37 cellular contexts compared by ENCODE assay signal in genomic region chr10:93589648-93590562, GRCh38. TPM values are rescaled to one million over a fixed set of nuclear protein-coding genes. Genes with fewer than 3 reads are reported as not detected.
"Had no signal": no experiment of that assay in that cellular context is flagged by ENCODE, and none has a peak within 500 bp of the region (broad histone marks: within the 10 kb centered on the region; RNA-seq: fewer than 3 reads in every experiment).

No MANE protein-coding gene starts in this region.

- H3K9ac ChIP-seq: SK-N-SH had no signal

- H3K36me3 ChIP-seq: brain microvascular endothelial cell, WERI-Rb-1 had no signal

- ATAC-seq: activated CD8-positive, alpha-beta T cell treated with anti-CD3 and anti-CD28 coated beads for 36 hours; activated T-cell treated with anti-CD3 and anti-CD28 coated beads, Interleukin-2, amount 50 U/mL, for 72 hours; activated T-helper 17 cell treated with anti-CD3 and anti-CD28 coated beads, Interleukin-2, amount 50 U/mL, for 72 hours; Panc1; Right ventricle myocardium inferior had no signal

- H3K4me1 Mint-ChIP-seq: activated naive CD8-positive, alpha-beta T cell treated with anti-CD3 and anti-CD28 coated beads for 36 hours; activated T-helper 17 cell treated with anti-CD3 and anti-CD28 coated beads, Interleukin-2, amount 50 U/mL, for 72 hours had no signal

- H3K4me3 Mint-ChIP-seq: activated CD8-positive, alpha-beta T cell treated with anti-CD3 and anti-CD28 coated beads for 36 hours; activated naive CD8-positive, alpha-beta T cell treated with anti-CD3 and anti-CD28 coated beads for 36 hours; activated T-cell treated with anti-CD3 and anti-CD28 coated beads, Interleukin-2, amount 50 U/mL, for 72 hours; activated T-helper 17 cell treated with anti-CD3 and anti-CD28 coated beads, Interleukin-2, amount 50 U/mL, for 72 hours; T-helper 1 cell treated with Interleukin-12 subunit alpha and Interleukin-12 subunit beta and Interleukin-4 antibody, amounts not matched to agents 30 μg/mL and 1 μg/mL, for 36 hours; T-helper 2 cell treated with Interferon-gamma antibody and Interleukin-4, amounts not matched to agents 5 μg/mL and 100 μg/mL, for 36 hours had no signal

- H3K4me2 ChIP-seq: SK-N-SH had no signal

- H3K9me3 ChIP-seq: SK-N-SH had no signal

- H3K27ac ChIP-seq: brain microvascular endothelial cell, WERI-Rb-1 had no signal

- DNase-seq: activated CD4-positive, alpha-beta T cell treated with anti-CD3 and anti-CD28 coated beads for 1 hour; activated CD4-positive, alpha-beta T cell treated with anti-CD3 and anti-CD28 coated beads for 48 hours; activated CD4-positive, CD25-positive, alpha-beta regulatory T cell; activated CD8-positive, alpha-beta T cell treated with anti-CD3 and anti-CD28 coated beads for 36 hours; activated effector memory CD4-positive, alpha-beta T cell treated with anti-CD3 and anti-CD28 coated beads, Interleukin-2, amount 50 U/mL, for 16 hours; activated naive CD4-positive, alpha-beta T cell; activated naive CD4-positive, alpha-beta T cell treated with anti-CD3 and anti-CD28 coated beads, Interleukin-2, amount 50 U/mL, for 16 hours; activated naive CD8-positive, alpha-beta T cell treated with anti-CD3 and anti-CD28 coated beads for 36 hours; activated T-cell treated with anti-CD3 and anti-CD28 coated beads, Interleukin-2, amount 50 U/mL, for 1 hour; activated T-cell treated with anti-CD3 and anti-CD28 coated beads, Interleukin-2, amount 50 U/mL, for 72 hours; amniotic stem cell; aorta; brain microvascular endothelial cell; central memory CD4-positive, alpha-beta T cell; Karpas-422; KBM-7; NCI-H1105; NCI-H1417 treated with DMSO at 0.1 percent for 48 hours; NCI-H187 treated with DMSO at 0.1 percent for 48 hours; NCI-H2081; NCI-H2171 treated with DMSO at 0.1 percent for 48 hours; NCI-H2227 treated with DMSO at 0.1 percent for 48 hours; NCI-H446; NCI-H510A treated with DMSO at 0.1 percent for 48 hours; NCI-H526 treated with DMSO at 0.1 percent for 48 hours; NCI-H774; RPMI8226; SK-N-SH; WERI-Rb-1 had no signal

- H3K9me3 Mint-ChIP-seq: activated CD8-positive, alpha-beta T cell treated with anti-CD3 and anti-CD28 coated beads for 36 hours; activated naive CD8-positive, alpha-beta T cell treated with anti-CD3 and anti-CD28 coated beads for 36 hours; activated T-cell treated with anti-CD3 and anti-CD28 coated beads, Interleukin-2, amount 50 U/mL, for 72 hours; activated T-helper 17 cell treated with anti-CD3 and anti-CD28 coated beads, Interleukin-2, amount 50 U/mL, for 72 hours; T-helper 1 cell treated with Interleukin-12 subunit alpha and Interleukin-12 subunit beta and Interleukin-4 antibody, amounts not matched to agents 30 μg/mL and 1 μg/mL, for 36 hours; T-helper 2 cell treated with Interferon-gamma antibody and Interleukin-4, amounts not matched to agents 5 μg/mL and 100 μg/mL, for 36 hours had no signal

- H3K27me3 Mint-ChIP-seq: activated naive CD8-positive, alpha-beta T cell treated with anti-CD3 and anti-CD28 coated beads for 36 hours had no signal

- H3K36me3 Mint-ChIP-seq: activated naive CD8-positive, alpha-beta T cell treated with anti-CD3 and anti-CD28 coated beads for 36 hours had no signal

- H3K27ac Mint-ChIP-seq: activated CD8-positive, alpha-beta T cell treated with anti-CD3 and anti-CD28 coated beads for 36 hours; activated naive CD8-positive, alpha-beta T cell treated with anti-CD3 and anti-CD28 coated beads for 36 hours; activated T-cell treated with anti-CD3 and anti-CD28 coated beads, Interleukin-2, amount 50 U/mL, for 72 hours; activated T-helper 17 cell treated with anti-CD3 and anti-CD28 coated beads, Interleukin-2, amount 50 U/mL, for 72 hours; T-helper 1 cell treated with Interleukin-12 subunit alpha and Interleukin-12 subunit beta and Interleukin-4 antibody, amounts not matched to agents 30 μg/mL and 1 μg/mL, for 36 hours; T-helper 2 cell treated with Interferon-gamma antibody and Interleukin-4, amounts not matched to agents 5 μg/mL and 100 μg/mL, for 36 hours had no signal

- H3K27me3 ChIP-seq: brain microvascular endothelial cell had no signal

RNA-seq across cellular contexts. Expression of gene RBP4, which starts 11.1 kb away (rescaled TPM):
- total RNA-seq: activated CD8-positive, alpha-beta memory T cell treated with anti-CD3 and anti-CD28 coated beads for 36 hours; activated CD8-positive, alpha-beta T cell treated with anti-CD3 and anti-CD28 coated beads for 36 hours; activated naive CD8-positive, alpha-beta T cell treated with anti-CD3 and anti-CD28 coated beads for 36 hours; activated T-cell treated with anti-CD3 and anti-CD28 coated beads, Interleukin-2, amount 50 U/mL, for 72 hours; activated T-helper 17 cell treated with anti-CD3 and anti-CD28 coated beads, Interleukin-2, amount 50 U/mL, for 72 hours; MCF 10A had no signal
- polyA plus RNA-seq: SK-N-SH had no signal

RNA-seq across cellular contexts. Expression of gene PDE6C, which starts 22.4 kb away (rescaled TPM):
- total RNA-seq: activated CD8-positive, alpha-beta memory T cell treated with anti-CD3 and anti-CD28 coated beads for 36 hours; activated CD8-positive, alpha-beta T cell treated with anti-CD3 and anti-CD28 coated beads for 36 hours; activated naive CD8-positive, alpha-beta T cell treated with anti-CD3 and anti-CD28 coated beads for 36 hours; activated T-cell treated with anti-CD3 and anti-CD28 coated beads, Interleukin-2, amount 50 U/mL, for 72 hours; activated T-helper 17 cell treated with anti-CD3 and anti-CD28 coated beads, Interleukin-2, amount 50 U/mL, for 72 hours; aorta; cerebellum; MCF 10A; Right ventricle myocardium inferior had no signal
- polyA plus RNA-seq: aorta, SK-N-SH had no signal

RNA-seq across cellular contexts. Expression of gene FFAR4, which starts 23.4 kb away (rescaled TPM):
- total RNA-seq: activated CD8-positive, alpha-beta memory T cell treated with anti-CD3 and anti-CD28 coated beads for 36 hours; activated CD8-positive, alpha-beta T cell treated with anti-CD3 and anti-CD28 coated beads for 36 hours; activated naive CD8-positive, alpha-beta T cell treated with anti-CD3 and anti-CD28 coated beads for 36 hours; activated T-cell treated with anti-CD3 and anti-CD28 coated beads, Interleukin-2, amount 50 U/mL, for 72 hours; activated T-helper 17 cell treated with anti-CD3 and anti-CD28 coated beads, Interleukin-2, amount 50 U/mL, for 72 hours; MCF 10A had no signal
- polyA plus RNA-seq: SK-N-SH had no signal
